In genomic region chr9:127735530-127736176, GRCh38 we compare ENCODE assay signal across 9 cellular contexts. TPM values are rescaled to one million over a fixed set of nuclear protein-coding genes. Genes with fewer than 3 reads are reported as not detected.
DNase-seq lines count a peak whose midpoint lies in the region; ATAC-seq and TF ChIP-seq lines count a peak whose summit lies in the region.
"Had no signal": no experiment of that assay in that cellular context is flagged by ENCODE, and none has a peak within 500 bp of the region (broad histone marks: within the 10 kb centered on the region; RNA-seq: fewer than 3 reads in every experiment).

No MANE protein-coding gene starts in this region.

- H3K4me3 Mint-ChIP-seq in activated naive CD4-positive, alpha-beta T cell treated with anti-CD3 and anti-CD28 coated beads, Interleukin-2, amount 10 ng/mL, durations not matched to agents 7 days and 5 days: peak overlapping the region; percentile 79
- H3K4me3 Mint-ChIP-seq in type B pancreatic cell: peak overlapping the region; percentile 95

- H3K27me3 Mint-ChIP-seq in activated naive CD4-positive, alpha-beta T cell treated with anti-CD3 and anti-CD28 coated beads, Interleukin-2, amount 10 ng/mL, durations not matched to agents 7 days and 5 days: no peaks in the 10 kb centered on the region
- no peaks in the 10 kb centered on the region for H3K27me3 Mint-ChIP-seq in type B pancreatic cell

- H3K9me3 Mint-ChIP-seq in activated naive CD4-positive, alpha-beta T cell treated with anti-CD3 and anti-CD28 coated beads, Interleukin-2, amount 10 ng/mL, durations not matched to agents 7 days and 5 days: no peaks in the 10 kb centered on the region
- no peaks in the 10 kb centered on the region for H3K9me3 Mint-ChIP-seq in type B pancreatic cell

- TF ChIP-seq CTCF in type B pancreatic cell (conservative IDR thresholded peaks at IDR 0.05): no peak

- ATAC-seq in HG03039 (IDR thresholded peaks at IDR 0.05; ENCODE audit: unreplicated experiment): no peak

- H3K27ac Mint-ChIP-seq in activated naive CD4-positive, alpha-beta T cell treated with anti-CD3 and anti-CD28 coated beads, Interleukin-2, amount 10 ng/mL, durations not matched to agents 7 days and 5 days: peak overlapping the region; percentile 92
- H3K27ac Mint-ChIP-seq in type B pancreatic cell: peak overlapping the region; percentile 94

- DNase-seq in activated naive CD4-positive, alpha-beta T cell treated with anti-CD3 and anti-CD28 coated beads, Interleukin-2, amount 10 ng/mL, durations not matched to agents 7 days and 5 days: no peak
- no peak for DNase-seq in activated naive CD4-positive, alpha-beta T cell treated with Interleukin-2 at 50 U/mL for 16 hours
- DNase-seq in NCI-H146 (lab: John Stamatoyannopoulos, UW) (peak; percentile 40), fibroblast of peridontal ligament (ENCODE audit: extremely low read depth) (peak; percentile 7), type B pancreatic cell (ENCODE audit: extremely low spot score, unreplicated experiment) (no peak), DMS79 (lab: John Stamatoyannopoulos, UW) (no peak), NAMALWA (ENCODE audit: low spot score) (no peak)

- CTCF ChIA-PET in activated naive CD4-positive, alpha-beta T cell treated with anti-CD3 and anti-CD28 coated beads, Interleukin-2, amount 10 ng/mL, durations not matched to agents 7 days and 5 days (lab: Charles Lee): interaction anchor here (0.7 to 3.2 kb wide), 29 partner anchors 10 to 247 kb away, joined by 3 to 44 read pairs (median 6); partner anchors contain the start of genes CDK9, ENG, SH2D3C and ST6GALNAC4

- H3K36me3 Mint-ChIP-seq in activated naive CD4-positive, alpha-beta T cell treated with anti-CD3 and anti-CD28 coated beads, Interleukin-2, amount 10 ng/mL, durations not matched to agents 7 days and 5 days: peaks cover 11% of the 10 kb centered on the region
- H3K36me3 Mint-ChIP-seq in type B pancreatic cell: no peaks in the 10 kb centered on the region

- peaks cover 28% of the 10 kb centered on the region for H3K4me1 Mint-ChIP-seq in activated naive CD4-positive, alpha-beta T cell treated with anti-CD3 and anti-CD28 coated beads, Interleukin-2, amount 10 ng/mL, durations not matched to agents 7 days and 5 days
- peaks cover 11% of the 10 kb centered on the region for H3K4me1 Mint-ChIP-seq in type B pancreatic cell (ENCODE audit: unreplicated experiment)

RNA-seq across cellular contexts. Expression of gene TOR2A, which starts 0.6 kb away (rescaled TPM):
- 21.5 and 21.9 TPM in 2 replicates for total RNA-seq in type B pancreatic cell (ENCODE audit: low replicate concordance)

RNA-seq across cellular contexts. Expression of gene TTC16, which starts 19.8 kb away (rescaled TPM):
- 0.10 TPM in 1 of 2 replicates, not detected in the other for total RNA-seq in type B pancreatic cell (ENCODE audit: low replicate concordance)
- total RNA-seq: HT1080 had no signal

RNA-seq across cellular contexts. Expression of gene PTRH1, which starts 20.2 kb away (rescaled TPM):
- total RNA-seq in type B pancreatic cell (ENCODE audit: low replicate concordance): 12.0 and 13.9 TPM in 2 replicates

RNA-seq across cellular contexts. Expression of gene CFAP157, which starts 28.9 kb away (rescaled TPM):
- 0.26 and 8.0 TPM in 2 replicates for total RNA-seq in type B pancreatic cell (ENCODE audit: low replicate concordance)
- total RNA-seq: HT1080 had no signal

RNA-seq across cellular contexts. Expression of gene SH2D3C, which starts 42.8 kb away (rescaled TPM):
- 1.6 and 7.1 TPM in 2 replicates for total RNA-seq in type B pancreatic cell (ENCODE audit: low replicate concordance)
- total RNA-seq: HT1080 had no signal

Comparison
In these comparisons a context has a peak if more than half of its experiments do, and no peak if none do; other contexts are left out.
1. DNase-seq: peak in NCI-H146 (single experiment) and fibroblast of peridontal ligament (single experiment); none in activated naive CD4-positive, alpha-beta T cell treated with anti-CD3 and anti-CD28 coated beads, Interleukin-2, amount 10 ng/mL, durations not matched to agents 7 days and 5 days (single experiment), activated naive CD4-positive, alpha-beta T cell treated with Interleukin-2 at 50 U/mL for 16 hours (single experiment), type B pancreatic cell (single experiment), DMS79 (single experiment) and NAMALWA (single experiment).